ENCODE assay signal across 8 cellular contexts in the genomic region with DNA sequence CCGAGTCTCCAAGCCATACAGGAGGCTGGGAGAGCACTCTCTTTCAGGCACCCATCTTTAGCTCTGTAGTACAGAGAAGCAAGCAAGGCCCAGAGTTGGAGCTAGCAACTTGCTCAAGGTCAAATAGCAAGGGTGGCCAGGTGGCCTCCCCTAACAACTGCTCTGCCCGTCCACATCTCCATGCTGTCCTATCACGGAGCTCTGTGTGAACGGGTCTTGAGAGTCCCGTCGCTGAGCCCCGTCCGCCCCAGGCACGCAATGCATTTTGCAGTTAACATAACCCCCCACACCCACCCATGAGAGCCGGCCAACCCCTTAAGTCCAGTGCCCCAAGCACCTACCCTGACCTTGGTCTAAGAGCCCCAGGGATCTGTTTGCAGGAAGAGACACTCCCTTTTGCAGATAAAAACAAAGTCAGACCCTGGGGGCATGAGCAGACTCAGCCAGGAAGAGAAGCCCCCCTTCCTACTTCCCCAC. TPM values are rescaled to one million over a fixed set of nuclear protein-coding genes. Genes with fewer than 3 reads are reported as not detected.
DNase-seq lines count a peak whose midpoint lies in the region; ATAC-seq, FAIRE-seq and TF ChIP-seq lines count a peak whose summit lies in the region.

No MANE protein-coding gene starts in this region.

- TF ChIP-seq CTCF in left ventricle myocardium inferior (IDR thresholded peaks at IDR 0.05; ENCODE audit: borderline replicate concordance) = no peak
- TF ChIP-seq CTCF in keratinocyte (optimal IDR thresholded peaks at IDR 0.05 in 1 of 3, IDR thresholded peaks at IDR 0.05 in 1 of 3, conservative IDR thresholded peaks at IDR 0.05 in 1 of 3; ENCODE audit: extremely low read depth in 1 of 3, insufficient read depth in 2 of 3, low read length in 3 of 3) = no peak
- no peak for TF ChIP-seq CTCF in suprapubic skin (IDR thresholded peaks at IDR 0.05)

- H3K9me1 ChIP-seq in keratinocyte (ENCODE audit: control insufficient read depth, extremely low read depth, insufficient read depth, low read length) = peaks cover 4% of the 10 kb centered on the region

- dilution Hi-C loops in keratinocyte (cut with MboI; ENCODE audit: extremely low pct_ligation_motif_present, low sequenced_read_pairs) = no loop called here

- H3K9me3 Mint-ChIP-seq in activated naive CD4-positive, alpha-beta T cell treated with anti-CD3 and anti-CD28 coated beads, Interleukin-2, amount 50 U/mL, for 72 hours = no peaks in the 10 kb centered on the region

- peak overlapping the region; percentile 97 for H3K9ac ChIP-seq in keratinocyte (ENCODE audit: control insufficient read depth, extremely low read depth, insufficient read depth, low read length)

- no peak for DNase-seq in left ventricle myocardium inferior
- DNase-seq in cardiac septum (ENCODE audit: low spot score) = no peak
- no peak for DNase-seq in activated naive CD4-positive, alpha-beta T cell treated with anti-CD3 and anti-CD28 coated beads, Interleukin-2, amount 50 U/mL, for 72 hours (ENCODE audit: low spot score in 2 of 2)
- DNase-seq in keratinocyte (ENCODE audit: low read depth, low spot score) = no peak
- DNase-seq in suprapubic skin (ENCODE audit: low spot score in 2 of 2) = no peak
- no peak for DNase-seq in GM19238 (ENCODE audit: insufficient read length, low spot score)
- DNase-seq in ecto neural progenitor cell (ENCODE audit: low spot score) = no peak
- no peak for DNase-seq in NCI-H1436 treated with DMSO at 0.1 percent for 48 hours (lab: John Stamatoyannopoulos, UW)

- peak overlapping the region; percentile 94 for H3K4me2 ChIP-seq in keratinocyte (ENCODE audit: control insufficient read depth, extremely low read depth, insufficient read depth, low read depth, low read length)

- no peak for FAIRE-seq in keratinocyte (lab: Jason Lieb, UNC)

- no peak for ATAC-seq in activated naive CD4-positive, alpha-beta T cell treated with anti-CD3 and anti-CD28 coated beads, Interleukin-2, amount 50 U/mL, for 72 hours

- peak overlapping the region; percentile 93 for H3K4me3 ChIP-seq in left ventricle myocardium inferior
- H3K4me3 ChIP-seq in keratinocyte (ENCODE audit: control insufficient read depth in 2 of 3, extremely low read depth in 1 of 3, insufficient read depth in 2 of 3, low read depth in 1 of 3, low read length in 3 of 3) = peak overlapping the region; percentile 66 to 95 (median 94)
- H3K4me3 ChIP-seq in suprapubic skin = peak overlapping the region; percentile 76

- H3K4me1 ChIP-seq in left ventricle myocardium inferior (peaks cover 77% of the 10 kb centered on the region), keratinocyte (ENCODE audit: control insufficient read depth, extremely low read depth, insufficient read depth, low read length) (peaks cover 37% of the 10 kb centered on the region), suprapubic skin (peaks cover 70% of the 10 kb centered on the region)

- H3K27ac ChIP-seq in left ventricle myocardium inferior (replicated peaks) (peak overlapping the region; percentile 100), keratinocyte (ENCODE audit: control insufficient read depth, insufficient read depth, low read length) (peak overlapping the region; percentile 98), suprapubic skin (peak overlapping the region; percentile 95)

- H4K20me1 ChIP-seq in keratinocyte (ENCODE audit: control insufficient read depth, extremely low read depth, insufficient read depth, low read length) = no peaks in the 10 kb centered on the region

- 0% methylated on average over 1 of the region's 10 CpGs for WGBS in suprapubic skin

- no peaks in the 10 kb centered on the region for H3K9me3 ChIP-seq in left ventricle myocardium inferior (replicated peaks)
- H3K9me3 ChIP-seq in keratinocyte (ENCODE audit: control insufficient read depth, low read depth, low read length) = no peaks in the 10 kb centered on the region
- no peaks in the 10 kb centered on the region for H3K9me3 ChIP-seq in suprapubic skin

- no peak for TF ChIP-seq EP300 in suprapubic skin (IDR thresholded peaks at IDR 0.05)

- H3K36me3 ChIP-seq in left ventricle myocardium inferior (peaks cover 15% of the 10 kb centered on the region), keratinocyte (ENCODE audit: control insufficient read depth in 2 of 2, extremely low read depth in 1 of 2, insufficient read depth in 2 of 2, low read length in 2 of 2) (peaks cover 0 to 15% of the 10 kb centered on the region in 2 experiments), suprapubic skin (peaks cover 15% of the 10 kb centered on the region)

- H2AFZ ChIP-seq in keratinocyte (ENCODE audit: control insufficient read depth, low read length) = no peak overlapping the region

- H3K36me3 Mint-ChIP-seq in activated naive CD4-positive, alpha-beta T cell treated with anti-CD3 and anti-CD28 coated beads, Interleukin-2, amount 50 U/mL, for 72 hours = peaks cover 14 to 23% of the 10 kb centered on the region in 2 donors

- peak overlapping the region; percentile 92 to 98 for H3K27ac Mint-ChIP-seq in activated naive CD4-positive, alpha-beta T cell treated with anti-CD3 and anti-CD28 coated beads, Interleukin-2, amount 50 U/mL, for 72 hours

- H3K79me2 ChIP-seq in keratinocyte (ENCODE audit: control insufficient read depth, insufficient read depth, low read length) = peaks cover 36% of the 10 kb centered on the region

- intact Hi-C loops in left ventricle myocardium inferior (cut with micrococcal nuclease) = no loop called here
- intact Hi-C loops in cardiac septum (cut with DNase I) = loop anchor here (2.0 to 5.0 kb wide), 2 partner anchors 118 to 471 kb away; a partner anchor contains a TSS

- no peak for TF ChIP-seq POLR2A in suprapubic skin (IDR thresholded peaks at IDR 0.05)

- H3K27me3 ChIP-seq in left ventricle myocardium inferior (ENCODE audit: low read depth) (no peaks in the 10 kb centered on the region), keratinocyte (ENCODE audit: control insufficient read depth, extremely low read depth, insufficient read depth, low read length) (no peaks in the 10 kb centered on the region), suprapubic skin (no peaks in the 10 kb centered on the region)

RNA-seq across cellular contexts. Expression of a gene that starts 1.5 kb away (rescaled TPM):
- total RNA-seq in left ventricle myocardium inferior = 28.2 TPM
- 25.4 TPM for total RNA-seq in cardiac septum
- total RNA-seq in activated naive CD4-positive, alpha-beta T cell treated with anti-CD3 and anti-CD28 coated beads, Interleukin-2, amount 50 U/mL, for 72 hours = 100 to 1,000 TPM in 1 of 2 donors, 10 to 100 TPM in 1; 83.5 to 136 TPM
- 5.3 to 9.9 TPM (median 6.4 TPM) in 3 replicates for polyA plus RNA-seq in keratinocyte
- 7.6 TPM for polyA plus RNA-seq in keratinocyte (2011; ENCODE audit: low read depth)
- 5.5 and 10.2 TPM in 2 replicates for polyA plus RNA-seq in keratinocyte (2011; cell fraction: cytosol; rRNA removed)
- 35.9 and 49.7 TPM in 2 replicates for polyA plus RNA-seq in keratinocyte (2011; cell fraction: nucleus; rRNA removed)
- polyA plus RNA-seq in keratinocyte (2012; ENCODE audit: low replicate concordance) = 18.2 and 30.0 TPM in 2 replicates
- polyA minus RNA-seq in keratinocyte = 5.0 to 16.2 TPM (median 7.2 TPM) in 3 replicates
- polyA minus RNA-seq in keratinocyte (2011; cell fraction: cytosol; rRNA and poly(A)+ RNA removed) = 28.8 TPM
- polyA minus RNA-seq in keratinocyte (2011; cell fraction: nucleus; rRNA and poly(A)+ RNA removed) = 15.8 and 17.5 TPM in 2 replicates
- total RNA-seq in suprapubic skin = 10 to 100 TPM; 36.9 to 65.9 (median 46.3) TPM

RNA-seq across cellular contexts. Expression of a gene that starts 13.4 kb away (rescaled TPM):
- total RNA-seq in left ventricle myocardium inferior (0.33 TPM), cardiac septum (0.51 TPM), suprapubic skin (under 1 TPM in 2 of 4 donors, not detected in 2; 0.10 to 0.23 TPM)
- total RNA-seq in activated naive CD4-positive, alpha-beta T cell treated with anti-CD3 and anti-CD28 coated beads, Interleukin-2, amount 50 U/mL, for 72 hours = under 1 TPM; 0.05 to 0.54 TPM
- 0.01 TPM in 2 of 3 replicates, not detected in the other for polyA plus RNA-seq in keratinocyte
- polyA plus RNA-seq in keratinocyte (2011; ENCODE audit: low read depth) = not detected
- polyA plus RNA-seq in keratinocyte (2011; cell fraction: cytosol; rRNA removed) = not detected in 2 replicates
- 0.03 TPM in 1 of 2 replicates, not detected in the other for polyA plus RNA-seq in keratinocyte (2011; cell fraction: nucleus; rRNA removed)
- polyA plus RNA-seq in keratinocyte (2012; ENCODE audit: low replicate concordance) = 0.24 TPM in 1 of 2 replicates, not detected in the other
- 0.07 TPM in 1 of 3 replicates, not detected in the others for polyA minus RNA-seq in keratinocyte
- not detected for polyA minus RNA-seq in keratinocyte (2011; cell fraction: cytosol; rRNA and poly(A)+ RNA removed)
- not detected in 2 replicates for polyA minus RNA-seq in keratinocyte (2011; cell fraction: nucleus; rRNA and poly(A)+ RNA removed)
